Comparison of ENCODE assay signal across 8 cellular contexts in genomic region chr1:207962716-207963428, GRCh38. TPM values are rescaled to one million over a fixed set of nuclear protein-coding genes. Genes with fewer than 3 reads are reported as not detected.
DNase-seq lines count a peak whose midpoint lies in the region; ATAC-seq and TF ChIP-seq lines count a peak whose summit lies in the region.

No MANE protein-coding gene starts in this region.

- peak overlapping the region; percentile 98 for H2AFZ ChIP-seq in trophoblast cell (ENCODE audit: insufficient read depth, low read length, poor library complexity)

- H3K36me3 Mint-ChIP-seq in Caco-2 (ENCODE audit: insufficient read depth, unreplicated experiment), result no peaks in the 10 kb centered on the region
- no peaks in the 10 kb centered on the region for H3K36me3 Mint-ChIP-seq in activated naive CD4-positive, alpha-beta T cell treated with anti-CD3 and anti-CD28 coated beads, Interleukin-2, amount 50 U/mL, for 24 hours

- H3K27ac ChIP-seq in heart left ventricle (peak overlapping the region; percentile 88 to 100 (median 96)), trophoblast cell (ENCODE audit: low read depth, low read length) (no peak overlapping the region)

- POLR2A ChIA-PET in Caco-2 (lab: Charles Lee), result interaction anchor here (0.6 to 1.0 kb wide), 5 partner anchors 45 to 371 kb away, joined by 3 to 8 read pairs (median 4); no protein-coding TSS in a partner anchor

- H2BK12ac ChIP-seq in trophoblast cell (ENCODE audit: low read length), result no peak overlapping the region

- TSS peak; percentile 72 for BruUV-seq in Caco-2 (replicated peaks; lab: Mats Ljungman, UMichigan)

- H3K4me2 ChIP-seq in trophoblast cell (ENCODE audit: low read length), result peak overlapping the region; percentile 63

- H3K79me2 ChIP-seq in trophoblast cell (ENCODE audit: control insufficient read depth, insufficient read depth, low read length, poor library complexity), result peaks cover 2% of the 10 kb centered on the region

- ATAC-seq in GM19463 (IDR thresholded peaks at IDR 0.05; ENCODE audit: unreplicated experiment) (peak; percentile 14), heart left ventricle (peak; percentile 11 to 56 (median 24)), GM18873 (IDR thresholded peaks at IDR 0.05; ENCODE audit: low FRiP score, unreplicated experiment) (no peak)

- peaks cover 6% of the 10 kb centered on the region for H3K27me3 Mint-ChIP-seq in Caco-2 (ENCODE audit: insufficient read depth, unreplicated experiment)
- peaks cover 9% of the 10 kb centered on the region for H3K27me3 Mint-ChIP-seq in activated naive CD4-positive, alpha-beta T cell treated with anti-CD3 and anti-CD28 coated beads, Interleukin-2, amount 50 U/mL, for 24 hours

- H3K4me1 ChIP-seq in Caco-2 (peaks cover 10% of the 10 kb centered on the region; the same call in 1 of the 2 replicates), heart left ventricle (peaks cover 3 to 66% (median 55%) of the 10 kb centered on the region in 12 donors), trophoblast cell (ENCODE audit: control insufficient read depth in 1 of 2, insufficient read depth in 2 of 2, low read length in 2 of 2) (peaks cover 17% of the 10 kb centered on the region in 2 experiments)

- intact Hi-C loops in Caco-2 (cut with micrococcal nuclease; ENCODE audit: unreplicated experiment) (loop anchor here (1.0 kb wide), 5 partner anchors 55 to 151 kb away; no protein-coding TSS in a partner anchor), heart left ventricle (cut with DNase I) (loop anchor here (1.0 to 10.0 kb wide), 13 partner anchors 40 to 138 kb away; no protein-coding TSS in a partner anchor)

- H4K8ac ChIP-seq in trophoblast cell (ENCODE audit: low read depth, low read length), result peak overlapping the region; percentile 94

- no peaks in the 10 kb centered on the region for H3K9me3 Mint-ChIP-seq in Caco-2 (ENCODE audit: unreplicated experiment)
- H3K9me3 Mint-ChIP-seq in activated naive CD4-positive, alpha-beta T cell treated with anti-CD3 and anti-CD28 coated beads, Interleukin-2, amount 50 U/mL, for 24 hours, result no peaks in the 10 kb centered on the region

- no peaks in the 10 kb centered on the region for H3K4me1 Mint-ChIP-seq in Caco-2 (ENCODE audit: low read depth, unreplicated experiment)
- peaks cover 9% of the 10 kb centered on the region for H3K4me1 Mint-ChIP-seq in activated naive CD4-positive, alpha-beta T cell treated with anti-CD3 and anti-CD28 coated beads, Interleukin-2, amount 50 U/mL, for 24 hours

- H3K9me3 ChIP-seq in Caco-2 (no peaks in the 10 kb centered on the region), heart left ventricle (no peaks in the 10 kb centered on the region), trophoblast cell (ENCODE audit: insufficient read depth, low read depth, low read length) (no peaks in the 10 kb centered on the region)

- H3K4me3 ChIP-seq in Caco-2 (ENCODE audit: low read depth, low read length) (peak overlapping the region; percentile 61), heart left ventricle (peak overlapping the region; percentile 1 to 73 (median 57)), trophoblast cell (ENCODE audit: low read depth, low read length) (peak overlapping the region; percentile 73)

- H3K27me3 ChIP-seq in Caco-2 (replicated peaks; ENCODE audit: control insufficient read depth, insufficient read depth, low read length), result no peaks in the 10 kb centered on the region
- peaks cover 0 to 17% (median 0%) of the 10 kb centered on the region in 9 donors for H3K27me3 ChIP-seq in heart left ventricle
- peaks cover 25% of the 10 kb centered on the region for H3K27me3 ChIP-seq in trophoblast cell (ENCODE audit: insufficient read depth, low read length)

- peak overlapping the region; percentile 84 for H3K9ac ChIP-seq in trophoblast cell (ENCODE audit: low read length)

- DNase-seq in Caco-2, result no peak
- DNase-seq in HuH-7 (ENCODE audit: low spot score), result peak; percentile 10
- DNase-seq in heart left ventricle, result peak; percentile 61 to 80 (median 66)
- DNase-seq in trophoblast cell, result peak in 1 of 2 donors; percentile 22
- DNase-seq in NK-92 (lab: John Stamatoyannopoulos, UW; ENCODE audit: unreplicated experiment), result no peak

- peak overlapping the region; percentile 60 for H3K4ac ChIP-seq in trophoblast cell (ENCODE audit: low read depth, low read length)

- CTCF ChIA-PET in Caco-2 (lab: Charles Lee), result interaction anchor here (0.6 to 2.8 kb wide), 41 partner anchors 11 to 1513 kb away, joined by 3 to 113 read pairs (median 5); no protein-coding TSS in a partner anchor

- peak overlapping the region; percentile 85 for H4K91ac ChIP-seq in trophoblast cell (ENCODE audit: low read depth, low read length)

- no peaks in the 10 kb centered on the region for H3K36me3 ChIP-seq in Caco-2 (ENCODE audit: control insufficient read depth, insufficient read depth, low read length)
- H3K36me3 ChIP-seq in heart left ventricle, result no peaks in the 10 kb centered on the region
- H3K36me3 ChIP-seq in trophoblast cell (ENCODE audit: control insufficient read depth in 1 of 2, insufficient read depth in 2 of 2, low read length in 2 of 2), result no peaks in the 10 kb centered on the region

- H3K18ac ChIP-seq in trophoblast cell (ENCODE audit: low read length), result peak overlapping the region; percentile 75

- no peak for TF ChIP-seq CTCF in Caco-2 (IDR thresholded peaks at IDR 0.05; ENCODE audit: insufficient read depth in 1 of 2, low read depth in 1 of 2, low read length in 1 of 2, severe bottlenecking in 1 of 2, unreplicated experiment in 1 of 2)
- no peak for TF ChIP-seq CTCF in heart left ventricle (IDR thresholded peaks at IDR 0.05)

- peak overlapping the region; percentile 58 for H3K4me3 Mint-ChIP-seq in Caco-2 (ENCODE audit: unreplicated experiment)
- peak overlapping the region; percentile 86 for H3K4me3 Mint-ChIP-seq in activated naive CD4-positive, alpha-beta T cell treated with anti-CD3 and anti-CD28 coated beads, Interleukin-2, amount 50 U/mL, for 24 hours

- H3K27ac Mint-ChIP-seq in Caco-2 (ENCODE audit: unreplicated experiment), result peak overlapping the region; percentile 12
- H3K27ac Mint-ChIP-seq in activated naive CD4-positive, alpha-beta T cell treated with anti-CD3 and anti-CD28 coated beads, Interleukin-2, amount 50 U/mL, for 24 hours, result peak overlapping the region; percentile 36

- peak overlapping the region; percentile 69 for H3K14ac ChIP-seq in trophoblast cell (ENCODE audit: low read length)

- WGBS in heart left ventricle, 4 donors, result 16 to 23% (median 19%) methylated on average over 23 to 33 of the region's 33 CpGs
- WGBS in trophoblast cell (ENCODE audit: extremely low coverage, insufficient coverage, insufficient read length), result no CpG with 5 or more reads among the region's 33 CpGs

- H2BK5ac ChIP-seq in trophoblast cell (ENCODE audit: low read depth, low read length, poor library complexity), result peak overlapping the region; percentile 24

- H4K12ac ChIP-seq in trophoblast cell (ENCODE audit: low read depth, low read length), result peak overlapping the region; percentile 89

- peaks cover 5% of the 10 kb centered on the region for H3K79me1 ChIP-seq in trophoblast cell (ENCODE audit: low read length)

- H3K23ac ChIP-seq in trophoblast cell (ENCODE audit: low read length), result no peak overlapping the region

- H2BK120ac ChIP-seq in trophoblast cell (ENCODE audit: insufficient read depth, low read length, poor library complexity), result peak overlapping the region; percentile 74

- H2AK5ac ChIP-seq in trophoblast cell (ENCODE audit: low read length), result no peak overlapping the region

- TF ChIP-seq POLR2A in heart left ventricle (IDR thresholded peaks at IDR 0.05), result peak in 1 of 2 donors; percentile 29

RNA-seq across cellular contexts. Expression of gene CD34, which starts 51.9 kb away (rescaled TPM):
- total RNA-seq in Caco-2 (2022), result not detected in 2 replicates
- 100 to 1,000 TPM in 1 of 9 donors, 10 to 100 TPM in 8; 43.6 to 103 (median 63.8) TPM for total RNA-seq in heart left ventricle
- 10 to 100 TPM; 37.4 to 41.8 TPM for polyA plus RNA-seq in heart left ventricle
- 0.03 TPM in 2 replicates for polyA plus RNA-seq in trophoblast cell (2013)

Comparison
In these comparisons a context has a peak if more than half of its experiments do, and no peak if none do; other contexts are left out.
1. DNase-seq: peak in HuH-7 (single experiment) and heart left ventricle (5 of 5); none in Caco-2 (0 of 2) and NK-92 (single experiment).
2. RNA of gene CD34, which starts 51.9 kb away (total RNA-seq): 43.6 to 103 TPM in heart left ventricle; not detected in Caco-2; every median in the first group is over 10 times any median in the second.
3. Peak in every context shown above with its lines, with median percentiles within 50 percentile points of each other: H3K4me3 ChIP-seq.